Comparison of ENCODE assay signal across 8 cellular contexts in the genomic region with DNA sequence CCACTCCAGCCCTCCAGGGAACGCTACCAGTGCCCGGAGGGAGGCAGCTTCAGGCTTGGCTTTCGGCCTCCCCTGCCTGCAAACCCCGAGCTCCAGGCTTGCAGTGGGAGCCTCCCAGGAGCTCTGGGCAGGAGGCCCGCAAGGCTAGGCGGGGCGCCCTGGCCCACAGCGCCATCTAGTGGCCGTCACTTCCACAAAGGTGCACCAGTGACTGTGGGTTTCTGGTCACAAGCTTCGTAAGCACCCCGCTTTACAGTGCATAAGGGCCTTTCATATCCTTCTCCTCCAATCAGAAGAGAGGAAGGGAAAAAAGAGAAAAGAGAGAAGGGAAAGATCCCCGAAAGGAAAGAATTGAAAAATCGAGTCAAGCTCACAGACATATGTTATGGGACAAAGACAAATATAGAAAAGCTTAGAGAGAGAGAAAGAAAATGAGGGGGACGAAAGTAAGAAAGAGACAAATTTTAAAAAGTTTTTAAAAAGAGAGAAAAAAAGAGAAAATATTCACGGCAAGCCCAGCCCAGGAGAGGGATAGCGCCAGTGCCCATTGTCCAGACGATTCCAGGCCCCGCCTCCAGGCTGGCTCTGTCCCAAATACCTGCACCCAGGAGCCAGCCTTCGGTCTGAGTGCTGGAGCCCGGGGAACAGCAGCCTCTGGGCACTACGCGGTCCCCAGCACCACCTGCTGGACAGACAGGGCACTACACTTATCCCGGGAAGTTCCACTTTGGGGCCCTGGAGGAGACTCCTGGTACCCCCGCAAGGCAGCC.
DNase-seq lines count a peak whose midpoint lies in the region; ATAC-seq, FAIRE-seq and TF ChIP-seq lines count a peak whose summit lies in the region.

No MANE protein-coding gene starts in this region.

- TF ChIP-seq CTCF in 22Rv1 (IDR thresholded peaks at IDR 0.05) = peak; percentile 90
- peak; percentile 96 for TF ChIP-seq CTCF in glutamatergic neuron (IDR thresholded peaks at IDR 0.05; ENCODE audit: partially characterized antibody, unreplicated experiment)

- no peaks in the 10 kb centered on the region for H3K36me3 Mint-ChIP-seq in activated naive CD4-positive, alpha-beta T cell treated with anti-CD3 and anti-CD28 coated beads, Interleukin-2, amount 50 U/mL, for 24 hours
- no peaks in the 10 kb centered on the region for H3K36me3 Mint-ChIP-seq in glutamatergic neuron (ENCODE audit: unreplicated experiment)

- no peaks in the 10 kb centered on the region for H3K9me3 Mint-ChIP-seq in activated naive CD4-positive, alpha-beta T cell treated with anti-CD3 and anti-CD28 coated beads, Interleukin-2, amount 50 U/mL, for 24 hours
- H3K9me3 Mint-ChIP-seq in glutamatergic neuron (ENCODE audit: unreplicated experiment) = peaks cover 17% of the 10 kb centered on the region

- peaks cover 10% of the 10 kb centered on the region for H3K4me1 Mint-ChIP-seq in activated naive CD4-positive, alpha-beta T cell treated with anti-CD3 and anti-CD28 coated beads, Interleukin-2, amount 50 U/mL, for 24 hours
- H3K4me1 Mint-ChIP-seq in glutamatergic neuron (ENCODE audit: low read depth, unreplicated experiment) = peaks cover 24% of the 10 kb centered on the region

- DNase-seq in GM18507 (ENCODE audit: extremely low spot score, insufficient read length, low read depth) (peak; percentile 75), NAMALWA (ENCODE audit: low spot score) (peak; percentile 85), glutamatergic neuron (peak; percentile 97), occipital lobe (lab: John Stamatoyannopoulos, UW) (peak; percentile 67), superior temporal gyrus (ENCODE audit: extremely low spot score) (peak; percentile 90)

- no peak overlapping the region for H3K27ac Mint-ChIP-seq in activated naive CD4-positive, alpha-beta T cell treated with anti-CD3 and anti-CD28 coated beads, Interleukin-2, amount 50 U/mL, for 24 hours
- H3K27ac Mint-ChIP-seq in glutamatergic neuron (ENCODE audit: unreplicated experiment) = peak overlapping the region; percentile 35

- ATAC-seq in SK-N-SH treated with all-trans-retinoic acid at 6 μM for 48 hours = peak; percentile 92

- no peaks in the 10 kb centered on the region for H3K27me3 Mint-ChIP-seq in activated naive CD4-positive, alpha-beta T cell treated with anti-CD3 and anti-CD28 coated beads, Interleukin-2, amount 50 U/mL, for 24 hours
- H3K27me3 Mint-ChIP-seq in glutamatergic neuron (ENCODE audit: unreplicated experiment) = peaks cover 15% of the 10 kb centered on the region

- no peak for FAIRE-seq in GM18507 (lab: Jason Lieb, UNC)

- no peak overlapping the region for H3K27ac ChIP-seq in 22Rv1

- H3K4me3 Mint-ChIP-seq in activated naive CD4-positive, alpha-beta T cell treated with anti-CD3 and anti-CD28 coated beads, Interleukin-2, amount 50 U/mL, for 24 hours = peak overlapping the region; percentile 72
- peak overlapping the region; percentile 53 for H3K4me3 Mint-ChIP-seq in glutamatergic neuron (ENCODE audit: unreplicated experiment)

TF ChIP-seq in SK-N-SH treated with all-trans-retinoic acid at 6 μM for 48 hours, 23 proteins besides CTCF, POLR2A, EP300 and RAD21:
- TF ChIP-seq, protein P1, sequence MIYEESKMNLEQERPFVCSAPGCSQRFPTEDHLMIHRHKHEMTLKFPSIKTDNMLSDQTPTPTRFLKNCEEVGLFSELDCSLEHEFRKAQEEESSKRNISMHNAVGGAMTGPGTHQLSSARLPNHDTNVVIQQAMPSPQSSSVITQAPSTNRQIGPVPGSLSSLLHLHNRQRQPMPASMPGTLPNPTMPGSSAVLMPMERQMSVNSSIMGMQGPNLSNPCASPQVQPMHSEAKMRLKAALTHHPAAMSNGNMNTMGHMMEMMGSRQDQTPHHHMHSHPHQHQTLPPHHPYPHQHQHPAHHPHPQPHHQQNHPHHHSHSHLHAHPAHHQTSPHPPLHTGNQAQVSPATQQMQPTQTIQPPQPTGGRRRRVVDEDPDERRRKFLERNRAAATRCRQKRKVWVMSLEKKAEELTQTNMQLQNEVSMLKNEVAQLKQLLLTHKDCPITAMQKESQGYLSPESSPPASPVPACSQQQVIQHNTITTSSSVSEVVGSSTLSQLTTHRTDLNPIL (CRISPR knock-in tag; IDR thresholded peaks at IDR 0.05; ENCODE audit: low read depth) = no peak
- TF ChIP-seq ZC3H10 (CRISPR knock-in tag; IDR thresholded peaks at IDR 0.05) = no peak
- no peak for TF ChIP-seq PPARA (CRISPR knock-in tag; IDR thresholded peaks at IDR 0.05; ENCODE audit: borderline replicate concordance)
- no peak for TF ChIP-seq ARNTL (CRISPR knock-in tag; IDR thresholded peaks at IDR 0.05; ENCODE audit: borderline replicate concordance, low read depth)
- no peak for TF ChIP-seq ZNF70 (CRISPR knock-in tag; IDR thresholded peaks at IDR 0.05)
- no peak for TF ChIP-seq ZNF8 (CRISPR knock-in tag; IDR thresholded peaks at IDR 0.05)
- no peak for TF ChIP-seq RARB (CRISPR knock-in tag; IDR thresholded peaks at IDR 0.05)
- TF ChIP-seq SNAI2 (CRISPR knock-in tag; IDR thresholded peaks at IDR 0.05) = no peak
- TF ChIP-seq, protein P2, sequence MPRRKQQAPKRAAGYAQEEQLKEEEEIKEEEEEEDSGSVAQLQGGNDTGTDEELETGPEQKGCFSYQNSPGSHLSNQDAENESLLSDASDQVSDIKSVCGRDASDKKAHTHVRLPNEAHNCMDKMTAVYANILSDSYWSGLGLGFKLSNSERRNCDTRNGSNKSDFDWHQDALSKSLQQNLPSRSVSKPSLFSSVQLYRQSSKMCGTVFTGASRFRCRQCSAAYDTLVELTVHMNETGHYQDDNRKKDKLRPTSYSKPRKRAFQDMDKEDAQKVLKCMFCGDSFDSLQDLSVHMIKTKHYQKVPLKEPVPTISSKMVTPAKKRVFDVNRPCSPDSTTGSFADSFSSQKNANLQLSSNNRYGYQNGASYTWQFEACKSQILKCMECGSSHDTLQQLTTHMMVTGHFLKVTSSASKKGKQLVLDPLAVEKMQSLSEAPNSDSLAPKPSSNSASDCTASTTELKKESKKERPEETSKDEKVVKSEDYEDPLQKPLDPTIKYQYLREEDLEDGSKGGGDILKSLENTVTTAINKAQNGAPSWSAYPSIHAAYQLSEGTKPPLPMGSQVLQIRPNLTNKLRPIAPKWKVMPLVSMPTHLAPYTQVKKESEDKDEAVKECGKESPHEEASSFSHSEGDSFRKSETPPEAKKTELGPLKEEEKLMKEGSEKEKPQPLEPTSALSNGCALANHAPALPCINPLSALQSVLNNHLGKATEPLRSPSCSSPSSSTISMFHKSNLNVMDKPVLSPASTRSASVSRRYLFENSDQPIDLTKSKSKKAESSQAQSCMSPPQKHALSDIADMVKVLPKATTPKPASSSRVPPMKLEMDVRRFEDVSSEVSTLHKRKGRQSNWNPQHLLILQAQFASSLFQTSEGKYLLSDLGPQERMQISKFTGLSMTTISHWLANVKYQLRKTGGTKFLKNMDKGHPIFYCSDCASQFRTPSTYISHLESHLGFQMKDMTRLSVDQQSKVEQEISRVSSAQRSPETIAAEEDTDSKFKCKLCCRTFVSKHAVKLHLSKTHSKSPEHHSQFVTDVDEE (CRISPR knock-in tag; IDR thresholded peaks at IDR 0.05) = no peak
- no peak for TF ChIP-seq ZFP3 (CRISPR knock-in tag; IDR thresholded peaks at IDR 0.05)
- no peak for TF ChIP-seq OSR1 (CRISPR knock-in tag; IDR thresholded peaks at IDR 0.05)
- TF ChIP-seq, protein P3, sequence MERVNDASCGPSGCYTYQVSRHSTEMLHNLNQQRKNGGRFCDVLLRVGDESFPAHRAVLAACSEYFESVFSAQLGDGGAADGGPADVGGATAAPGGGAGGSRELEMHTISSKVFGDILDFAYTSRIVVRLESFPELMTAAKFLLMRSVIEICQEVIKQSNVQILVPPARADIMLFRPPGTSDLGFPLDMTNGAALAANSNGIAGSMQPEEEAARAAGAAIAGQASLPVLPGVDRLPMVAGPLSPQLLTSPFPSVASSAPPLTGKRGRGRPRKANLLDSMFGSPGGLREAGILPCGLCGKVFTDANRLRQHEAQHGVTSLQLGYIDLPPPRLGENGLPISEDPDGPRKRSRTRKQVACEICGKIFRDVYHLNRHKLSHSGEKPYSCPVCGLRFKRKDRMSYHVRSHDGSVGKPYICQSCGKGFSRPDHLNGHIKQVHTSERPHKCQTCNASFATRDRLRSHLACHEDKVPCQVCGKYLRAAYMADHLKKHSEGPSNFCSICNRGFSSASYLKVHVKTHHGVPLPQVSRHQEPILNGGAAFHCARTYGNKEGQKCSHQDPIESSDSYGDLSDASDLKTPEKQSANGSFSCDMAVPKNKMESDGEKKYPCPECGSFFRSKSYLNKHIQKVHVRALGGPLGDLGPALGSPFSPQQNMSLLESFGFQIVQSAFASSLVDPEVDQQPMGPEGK (CRISPR knock-in tag; IDR thresholded peaks at IDR 0.05; ENCODE audit: borderline replicate concordance) = no peak
- TF ChIP-seq, protein P4, sequence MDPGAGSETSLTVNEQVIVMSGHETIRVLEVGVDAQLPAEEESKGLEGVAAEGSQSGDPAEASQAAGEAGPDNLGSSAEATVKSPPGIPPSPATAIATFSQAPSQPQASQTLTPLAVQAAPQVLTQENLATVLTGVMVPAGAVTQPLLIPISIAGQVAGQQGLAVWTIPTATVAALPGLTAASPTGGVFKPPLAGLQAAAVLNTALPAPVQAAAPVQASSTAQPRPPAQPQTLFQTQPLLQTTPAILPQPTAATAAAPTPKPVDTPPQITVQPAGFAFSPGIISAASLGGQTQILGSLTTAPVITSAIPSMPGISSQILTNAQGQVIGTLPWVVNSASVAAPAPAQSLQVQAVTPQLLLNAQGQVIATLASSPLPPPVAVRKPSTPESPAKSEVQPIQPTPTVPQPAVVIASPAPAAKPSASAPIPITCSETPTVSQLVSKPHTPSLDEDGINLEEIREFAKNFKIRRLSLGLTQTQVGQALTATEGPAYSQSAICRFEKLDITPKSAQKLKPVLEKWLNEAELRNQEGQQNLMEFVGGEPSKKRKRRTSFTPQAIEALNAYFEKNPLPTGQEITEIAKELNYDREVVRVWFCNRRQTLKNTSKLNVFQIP (CRISPR knock-in tag; IDR thresholded peaks at IDR 0.05; ENCODE audit: borderline replicate concordance, low read depth) = no peak
- TF ChIP-seq ZNF565 (CRISPR knock-in tag; conservative IDR thresholded peaks at IDR 0.05; ENCODE audit: low read depth) = no peak
- TF ChIP-seq, protein P5, sequence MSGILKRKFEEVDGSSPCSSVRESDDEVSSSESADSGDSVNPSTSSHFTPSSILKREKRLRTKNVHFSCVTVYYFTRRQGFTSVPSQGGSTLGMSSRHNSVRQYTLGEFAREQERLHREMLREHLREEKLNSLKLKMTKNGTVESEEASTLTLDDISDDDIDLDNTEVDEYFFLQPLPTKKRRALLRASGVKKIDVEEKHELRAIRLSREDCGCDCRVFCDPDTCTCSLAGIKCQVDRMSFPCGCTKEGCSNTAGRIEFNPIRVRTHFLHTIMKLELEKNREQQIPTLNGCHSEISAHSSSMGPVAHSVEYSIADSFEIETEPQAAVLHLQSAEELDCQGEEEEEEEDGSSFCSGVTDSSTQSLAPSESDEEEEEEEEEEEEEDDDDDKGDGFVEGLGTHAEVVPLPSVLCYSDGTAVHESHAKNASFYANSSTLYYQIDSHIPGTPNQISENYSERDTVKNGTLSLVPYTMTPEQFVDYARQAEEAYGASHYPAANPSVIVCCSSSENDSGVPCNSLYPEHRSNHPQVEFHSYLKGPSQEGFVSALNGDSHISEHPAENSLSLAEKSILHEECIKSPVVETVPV (CRISPR knock-in tag; IDR thresholded peaks at IDR 0.05) = no peak
- TF ChIP-seq TCF4 (CRISPR knock-in tag; IDR thresholded peaks at IDR 0.05; ENCODE audit: borderline replicate concordance) = no peak
